In the genomic region with DNA sequence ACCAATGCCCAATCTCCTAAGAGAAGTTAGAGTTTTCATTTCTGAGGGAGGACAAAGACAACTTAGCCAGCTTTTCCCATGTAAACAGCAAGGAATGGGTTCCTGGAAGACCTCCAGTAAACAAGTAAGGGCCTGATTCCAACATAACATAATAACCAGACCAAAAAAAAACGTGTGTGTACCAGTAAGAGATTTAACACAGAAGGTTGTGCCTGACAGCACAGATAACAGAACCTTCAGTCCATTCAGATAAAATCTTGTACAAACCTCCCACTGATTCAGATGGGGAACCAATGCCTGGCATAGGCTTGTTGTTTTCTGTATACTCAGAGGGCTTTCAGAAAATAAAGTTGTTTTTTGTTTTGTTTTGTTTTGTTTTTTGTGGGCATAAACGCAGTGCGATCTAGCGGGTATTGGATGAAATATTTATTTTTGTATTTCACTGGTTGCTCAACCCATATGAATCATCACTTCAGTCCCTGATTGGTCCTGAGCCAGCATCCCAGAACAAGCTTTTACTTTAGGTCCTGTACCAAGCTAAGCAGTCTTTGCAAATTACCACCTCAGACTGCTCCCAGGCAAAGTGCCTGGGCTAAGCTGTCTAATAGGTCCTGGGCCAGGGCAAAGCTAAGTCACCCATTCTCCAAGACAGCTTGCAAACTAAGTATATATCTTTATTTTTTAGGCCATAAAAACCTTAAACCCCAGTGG, we compare ENCODE assay signal across 7 cellular contexts. TPM values are rescaled to one million over a fixed set of nuclear protein-coding genes. Genes with fewer than 3 reads are reported as not detected.
"Had no signal": no experiment of that assay in that cellular context is flagged by ENCODE, and none has a peak within 500 bp of the region (broad histone marks: within the 10 kb centered on the region; RNA-seq: fewer than 3 reads in every experiment).

No MANE protein-coding gene starts in this region.

RNA-seq across cellular contexts. Expression of a gene that starts 8.7 kb away (rescaled TPM):
- total RNA-seq: LHCN-M2, MCF 10A, NCI-H460, OCI-LY7, PC-9, SJCRH30, SK-MEL-5 had no signal
